Comparison of ENCODE assay signal across 19 cellular contexts in genomic region chr4:86493460-86493859, GRCh38.
A peak's percentile ranks its signal among the peaks of the same experiment; 100 is the strongest.
DNase-seq lines count a peak whose midpoint lies in the region.
"Had no signal": no experiment of that assay in that cellular context is flagged by ENCODE, and none has a peak within 500 bp of the region (broad histone marks: within the 10 kb centered on the region; RNA-seq: fewer than 3 reads in every experiment).

No MANE protein-coding gene starts in this region.

- no peaks in the 10 kb centered on the region for H3K9me3 ChIP-seq in adipocyte (ENCODE audit: control insufficient read depth, low read length)
- H3K9me3 ChIP-seq: adrenal gland, heart right ventricle, spleen, uterus had no signal

- peaks cover 30% of the 10 kb centered on the region for H3K4me1 ChIP-seq in adipocyte (ENCODE audit: control insufficient read depth, insufficient read depth, low read length)
- H3K4me1 ChIP-seq: parathyroid adenoma, uterus had no signal

- H3K9ac ChIP-seq in adipocyte (ENCODE audit: low read length), result no peak overlapping the region
- H3K9ac ChIP-seq: parathyroid adenoma had no signal

- no peaks in the 10 kb centered on the region for H3K27me3 ChIP-seq in adipocyte (replicated peaks; ENCODE audit: control insufficient read depth, insufficient read depth, low read length)
- H3K27me3 ChIP-seq: adrenal gland, heart right ventricle, spleen, uterus had no signal

- DNase-seq in EL (peak; percentile 6), MV-4-11 (lab: John Stamatoyannopoulos, UW) (peak; percentile 71), adipocyte (ENCODE audit: low read depth) (peak; percentile 38), medulla oblongata (ENCODE audit: extremely low spot score) (peak; percentile 51), HuH-7.5 (ENCODE audit: low spot score) (no peak)
- DNase-seq in activated effector memory CD4-positive, alpha-beta T cell treated with Interleukin-2 at 50 U/mL for 16 hours, result no peak
- no peak for DNase-seq in stimulated activated CD4-positive, alpha-beta T cell treated with anti-CD3 and anti-CD28 coated beads, Interleukin-2, amount 100 ng/mL, for 24 hours
- DNase-seq: activated T-cell treated with anti-CD3 and anti-CD28 coated beads, Interleukin-2, amount 50 U/mL, for 4 hours; adrenal gland; CD4-positive, alpha-beta memory T cell; cerebellar nuclear complex; heart right ventricle; NCI-H1694; NCI-H510A; spleen; stimulated activated naive CD8-positive, alpha-beta T cell treated with anti-CD3 and anti-CD28 coated beads, Interleukin-15, amount 100 ng/mL, for 72 hours; uterus had no signal

- H3K36me3 ChIP-seq in adipocyte (ENCODE audit: control insufficient read depth, insufficient read depth, low read length, severe bottlenecking), result no peaks in the 10 kb centered on the region
- H3K36me3 ChIP-seq: adrenal gland, heart right ventricle, spleen, uterus had no signal

- no peak overlapping the region for H3K4me3 ChIP-seq in adipocyte (ENCODE audit: low read length)
- H3K4me3 ChIP-seq: adrenal gland, heart right ventricle, K562, spleen, uterus had no signal

Comparison
In these comparisons a context has a peak if more than half of its experiments do, and no peak if none do; other contexts are left out.
1. DNase-seq: peak in EL (single experiment), MV-4-11 (single experiment), adipocyte (single experiment) and medulla oblongata (single experiment); none in activated effector memory CD4-positive, alpha-beta T cell treated with Interleukin-2 at 50 U/mL for 16 hours (single experiment), stimulated activated CD4-positive, alpha-beta T cell treated with anti-CD3 and anti-CD28 coated beads, Interleukin-2, amount 100 ng/mL, for 24 hours (0 of 2) and HuH-7.5 (single experiment).